9 cellular contexts compared by ENCODE assay signal in genomic region chr7:120941064-120941463, GRCh38. TPM values are rescaled to one million over a fixed set of nuclear protein-coding genes. Genes with fewer than 3 reads are reported as not detected.
DNase-seq lines count a peak whose midpoint lies in the region; ATAC-seq, FAIRE-seq and TF ChIP-seq lines count a peak whose summit lies in the region.
"Had no signal": no experiment of that assay in that cellular context is flagged by ENCODE, and none has a peak within 500 bp of the region (broad histone marks: within the 10 kb centered on the region; RNA-seq: fewer than 3 reads in every experiment).

No MANE protein-coding gene starts in this region.

- no peaks in the 10 kb centered on the region for H3K9me1 ChIP-seq in endothelial cell of umbilical vein (replicated peaks; ENCODE audit: control insufficient read depth, extremely low read depth, insufficient read depth, low read length)

- CTCF ChIA-PET in endothelial cell of umbilical vein (lab: Charles Lee), result interaction anchor here (0.6 to 6.1 kb wide), 18 partner anchors 9 to 216 kb away, joined by 3 to 64 read pairs (median 4); partner anchors contain the start of genes ING3 and TSPAN12

- H3K9ac ChIP-seq in Loucy (ENCODE audit: low read depth, low read length, poor library complexity, severe bottlenecking), result no peak overlapping the region
- peak overlapping the region; percentile 42 for H3K9ac ChIP-seq in endothelial cell of umbilical vein (replicated peaks; ENCODE audit: extremely low read depth, insufficient read depth, low read length)

- TF ChIP-seq CTCF in Loucy (conservative IDR thresholded peaks at IDR 0.05; ENCODE audit: low read length), result peak; percentile 65
- TF ChIP-seq CTCF in endothelial cell of umbilical vein (IDR thresholded peaks at IDR 0.05; ENCODE audit: extremely low read depth in 1 of 2, insufficient read depth in 1 of 2, low read depth in 1 of 2, low read length in 2 of 2), result peak in 1 of 2 donors; percentile 26
- peak in 4 of 6 experiments; percentile 7 to 32 (median 21) for TF ChIP-seq CTCF in upper lobe of left lung (IDR thresholded peaks at IDR 0.05)

- H4K20me1 ChIP-seq in Loucy (ENCODE audit: insufficient read depth, low read length, poor library complexity, severe bottlenecking), result no peaks in the 10 kb centered on the region
- H4K20me1 ChIP-seq in endothelial cell of umbilical vein (replicated peaks; ENCODE audit: control insufficient read depth, extremely low read depth, insufficient read depth, low read length), result no peaks in the 10 kb centered on the region

- WGBS in upper lobe of left lung, 2 donors, result 7 to 10% methylated on average over 1 of the region's 1 CpG

- no peaks in the 10 kb centered on the region for H3K9me2 ChIP-seq in Loucy (replicated peaks; ENCODE audit: low read depth, low read length)

- no peaks in the 10 kb centered on the region for H3K4me1 Mint-ChIP-seq in activated CD4-positive, alpha-beta T cell treated with anti-CD3 and anti-CD28 coated beads, Interleukin-2, amount 10 ng/mL, durations not matched to agents 24 days and 14 days

- no peaks in the 10 kb centered on the region for H3K36me3 ChIP-seq in Loucy (ENCODE audit: insufficient read depth, low read length)
- no peaks in the 10 kb centered on the region for H3K36me3 ChIP-seq in endothelial cell of umbilical vein (ENCODE audit: control insufficient read depth in 2 of 2, extremely low read depth in 1 of 2, insufficient read depth in 2 of 2, low read length in 2 of 2)
- no peaks in the 10 kb centered on the region for H3K36me3 ChIP-seq in upper lobe of left lung

- no peaks in the 10 kb centered on the region for H3F3A ChIP-seq in Loucy (ENCODE audit: low read depth)

- ATAC-seq in Right ventricle myocardium superior (ENCODE audit: poor library complexity), result peak; percentile 58
- ATAC-seq in Right ventricle myocardium inferior, result no peak
- peak in 1 of 2 donors; percentile 59 for ATAC-seq in upper lobe of left lung (ENCODE audit: low FRiP score in 2 of 2)

- no peak overlapping the region for H3K4me2 ChIP-seq in Loucy (ENCODE audit: low read depth, low read length, poor library complexity, severe bottlenecking)
- peak overlapping the region; percentile 49 for H3K4me2 ChIP-seq in endothelial cell of umbilical vein (ENCODE audit: insufficient read depth, low read length)

- DNase-seq in Right ventricle myocardium superior (no peak), Right ventricle myocardium inferior (ENCODE audit: missing footprints) (no peak), endothelial cell of umbilical vein (ENCODE audit: low read depth, low spot score) (peak; percentile 75), upper lobe of left lung (no peak), NCI-H187 treated with DMSO at 0.1 percent for 48 hours (lab: John Stamatoyannopoulos, UW) (no peak)
- no peak for DNase-seq in activated CD4-positive, alpha-beta T cell treated with anti-CD3 and anti-CD28 coated beads, Interleukin-2, amount 10 ng/mL, durations not matched to agents 24 days and 14 days
- DNase-seq in activated CD4-positive, alpha-beta T cell treated with anti-CD3 and anti-CD28 coated beads, Interleukin-2, amount 50 U/mL, for 4 hours, result no peak

- H3K27ac Mint-ChIP-seq in activated CD4-positive, alpha-beta T cell treated with anti-CD3 and anti-CD28 coated beads, Interleukin-2, amount 10 ng/mL, durations not matched to agents 24 days and 14 days, result no peak overlapping the region

- H3K9me3 Mint-ChIP-seq in activated CD4-positive, alpha-beta T cell treated with anti-CD3 and anti-CD28 coated beads, Interleukin-2, amount 10 ng/mL, durations not matched to agents 24 days and 14 days, result no peaks in the 10 kb centered on the region

- H3K79me2 ChIP-seq in Loucy (ENCODE audit: insufficient read depth, low read length) (no peaks in the 10 kb centered on the region), endothelial cell of umbilical vein (ENCODE audit: control insufficient read depth, insufficient read depth, low read length) (no peaks in the 10 kb centered on the region)

- peak overlapping the region; percentile 75 for H2AFZ ChIP-seq in Loucy (ENCODE audit: low read length)
- H2AFZ ChIP-seq in endothelial cell of umbilical vein (ENCODE audit: low read depth, low read length), result no peak overlapping the region

- peak; percentile 71 for FAIRE-seq in endothelial cell of umbilical vein (lab: Jason Lieb, UNC)

- BruUV-seq in endothelial cell of umbilical vein (replicated peaks; lab: Mats Ljungman, UMichigan), result no TSS peak

- H3K4me3 Mint-ChIP-seq in activated CD4-positive, alpha-beta T cell treated with anti-CD3 and anti-CD28 coated beads, Interleukin-2, amount 10 ng/mL, durations not matched to agents 24 days and 14 days, result no peak overlapping the region

- H3K36me3 Mint-ChIP-seq in activated CD4-positive, alpha-beta T cell treated with anti-CD3 and anti-CD28 coated beads, Interleukin-2, amount 10 ng/mL, durations not matched to agents 24 days and 14 days (ENCODE audit: low read depth), result no peaks in the 10 kb centered on the region

- H3K27me3 Mint-ChIP-seq in activated CD4-positive, alpha-beta T cell treated with anti-CD3 and anti-CD28 coated beads, Interleukin-2, amount 10 ng/mL, durations not matched to agents 24 days and 14 days, result peaks cover 23% of the 10 kb centered on the region

- dilution Hi-C loops in endothelial cell of umbilical vein (cut with MboI; ENCODE audit: extremely low pct_ligation_motif_present, low sequenced_read_pairs), result no loop called here

- H3K27me3 ChIP-seq in Loucy (ENCODE audit: insufficient read depth, low read length, poor library complexity, severe bottlenecking), result no peaks in the 10 kb centered on the region
- H3K27me3 ChIP-seq in endothelial cell of umbilical vein (ENCODE audit: control insufficient read depth in 2 of 2, insufficient read depth in 2 of 2, low read length in 2 of 2), result no peaks in the 10 kb centered on the region
- H3K27me3 ChIP-seq in upper lobe of left lung, result no peaks in the 10 kb centered on the region

- peak overlapping the region; percentile 87 for H3K27ac ChIP-seq in endothelial cell of umbilical vein (ENCODE audit: insufficient read depth, low read depth, low read length)
- no peak overlapping the region for H3K27ac ChIP-seq in upper lobe of left lung

- POLR2A ChIA-PET in endothelial cell of umbilical vein (lab: Charles Lee), result no interaction called here

- H3K9me3 ChIP-seq in Loucy (ENCODE audit: insufficient read depth, low read depth, low read length) (no peaks in the 10 kb centered on the region), endothelial cell of umbilical vein (replicated peaks; ENCODE audit: control insufficient read depth, insufficient read depth, low read length) (no peaks in the 10 kb centered on the region), upper lobe of left lung (no peaks in the 10 kb centered on the region)

- TF ChIP-seq POLR2A in endothelial cell of umbilical vein (IDR thresholded peaks at IDR 0.05; ENCODE audit: low read depth, low read length) (no peak), upper lobe of left lung (IDR thresholded peaks at IDR 0.05) (no peak)

- no peaks in the 10 kb centered on the region for H3K4me1 ChIP-seq in Loucy (ENCODE audit: insufficient read depth, low read length, poor library complexity, severe bottlenecking)
- peaks cover 46% of the 10 kb centered on the region for H3K4me1 ChIP-seq in endothelial cell of umbilical vein (ENCODE audit: control insufficient read depth, extremely low read depth, insufficient read depth, low read length)
- peaks cover 0 to 8% (median 1%) of the 10 kb centered on the region in 4 donors for H3K4me1 ChIP-seq in upper lobe of left lung

- intact Hi-C loops in Right ventricle myocardium superior (cut with DNase I) (loop anchor here (5.0 kb wide), 1 partner anchor 149 kb away; no protein-coding TSS in a partner anchor), Right ventricle myocardium inferior (cut with DNase I) (loop anchor here (2.0 to 5.0 kb wide), 2 partner anchors 134 to 149 kb away; no protein-coding TSS in a partner anchor), endothelial cell of umbilical vein (cut with micrococcal nuclease) (loop anchor here (1.0 to 10.0 kb wide), 8 partner anchors 10 to 536 kb away; no protein-coding TSS in a partner anchor)
- intact Hi-C loops in activated CD4-positive, alpha-beta T cell treated with anti-CD3 and anti-CD28 coated beads, Interleukin-2, amount 10 ng/mL, durations not matched to agents 24 days and 14 days (cut with micrococcal nuclease), result loop anchor here (1.0 to 2.0 kb wide), 2 partner anchors 135 to 148 kb away; no protein-coding TSS in a partner anchor

- no peak overlapping the region for H3K4me3 ChIP-seq in Loucy (ENCODE audit: low read length, poor library complexity, severe bottlenecking)
- no peak overlapping the region for H3K4me3 ChIP-seq in endothelial cell of umbilical vein (replicated peaks in 1 of 3; ENCODE audit: insufficient read depth in 1 of 3, low read depth in 1 of 3, low read length in 3 of 3)
- no peak overlapping the region for H3K4me3 ChIP-seq in upper lobe of left lung

- TF ChIP-seq EP300 in upper lobe of left lung (IDR thresholded peaks at IDR 0.05), result no peak

TF ChIP-seq in endothelial cell of umbilical vein, 7 proteins besides CTCF, POLR2A, EP300 and RAD21 (continues in another document):
- no peak for TF ChIP-seq MYC (IDR thresholded peaks at IDR 0.05; ENCODE audit: low read depth, low read length)

RNA-seq across cellular contexts. Expression of gene ING3, which starts 9.5 kb away (rescaled TPM):
- 11.1 TPM for total RNA-seq in Right ventricle myocardium superior
- 14.1 TPM for total RNA-seq in Right ventricle myocardium inferior
- total RNA-seq in endothelial cell of umbilical vein, result 19.4 and 19.6 TPM in 2 replicates
- 4.6 and 8.7 TPM in 2 replicates for polyA plus RNA-seq in endothelial cell of umbilical vein
- 11.4 and 11.9 TPM in 2 replicates for polyA plus RNA-seq in endothelial cell of umbilical vein (2011; cell fraction: cytosol; rRNA removed)
- 22.2 and 39.3 TPM in 2 replicates for polyA plus RNA-seq in endothelial cell of umbilical vein (2011; cell fraction: nucleus; rRNA removed)
- polyA plus RNA-seq in endothelial cell of umbilical vein (2012), result 13.2 and 17.1 TPM in 2 replicates
- polyA minus RNA-seq in endothelial cell of umbilical vein, result 6.8 and 13.3 TPM in 2 replicates
- polyA minus RNA-seq in endothelial cell of umbilical vein (2011; cell fraction: cytosol; rRNA and poly(A)+ RNA removed), result 7.0 TPM
- 24.9 and 41.1 TPM in 2 replicates for polyA minus RNA-seq in endothelial cell of umbilical vein (2011; cell fraction: nucleus; rRNA and poly(A)+ RNA removed)
- total RNA-seq in upper lobe of left lung, result 10 to 100 TPM in 4 of 6 donors, 1 to 10 TPM in 2; 6.3 to 28.8 (median 15.3) TPM
- total RNA-seq in activated CD4-positive, alpha-beta T cell treated with anti-CD3 and anti-CD28 coated beads, Interleukin-2, amount 10 ng/mL, durations not matched to agents 24 days and 14 days, result 23.5 and 24.3 TPM in 2 replicates

RNA-seq across cellular contexts. Expression of gene CPED1, which starts 47.4 kb away (rescaled TPM):
- total RNA-seq in Right ventricle myocardium superior (26.2 TPM), Right ventricle myocardium inferior (27.5 TPM), endothelial cell of umbilical vein (0.22 and 0.32 TPM in 2 replicates), upper lobe of left lung (10 to 100 TPM; 12.9 to 31.6 (median 18.1) TPM)
- 0.19 and 3.0 TPM in 2 replicates for polyA plus RNA-seq in endothelial cell of umbilical vein
- 0.20 and 0.22 TPM in 2 replicates for polyA plus RNA-seq in endothelial cell of umbilical vein (2011; cell fraction: cytosol; rRNA removed)
- polyA plus RNA-seq in endothelial cell of umbilical vein (2011; cell fraction: nucleus; rRNA removed), result 0.58 and 2.6 TPM in 2 replicates
- polyA plus RNA-seq in endothelial cell of umbilical vein (2012), result 0.10 and 0.46 TPM in 2 replicates
- 2.3 and 3.1 TPM in 2 replicates for polyA minus RNA-seq in endothelial cell of umbilical vein
- 1.0 TPM for polyA minus RNA-seq in endothelial cell of umbilical vein (2011; cell fraction: cytosol; rRNA and poly(A)+ RNA removed)
- polyA minus RNA-seq in endothelial cell of umbilical vein (2011; cell fraction: nucleus; rRNA and poly(A)+ RNA removed), result 1.2 and 1.6 TPM in 2 replicates
- not detected in 2 replicates for total RNA-seq in activated CD4-positive, alpha-beta T cell treated with anti-CD3 and anti-CD28 coated beads, Interleukin-2, amount 10 ng/mL, durations not matched to agents 24 days and 14 days
- total RNA-seq: T-helper 2 cell treated with Interferon-gamma antibody and Interleukin-4, amounts not matched to agents 100 ng/mL and 5 ng/mL, for 36 hours had no signal

Comparison
In these comparisons a context has a peak if more than half of its experiments do, and no peak if none do; other contexts are left out.
1. RNA of gene CPED1, which starts 47.4 kb away (total RNA-seq): 27.5 TPM in Right ventricle myocardium inferior (single experiment), 26.2 TPM in Right ventricle myocardium superior (single experiment) and 12.9 to 31.6 TPM in upper lobe of left lung; 0.22 to 0.32 TPM in endothelial cell of umbilical vein and not detected in activated CD4-positive, alpha-beta T cell treated with anti-CD3 and anti-CD28 coated beads, Interleukin-2, amount 10 ng/mL, durations not matched to agents 24 days and 14 days; every median in the first group is over 10 times any median in the second.